8 cellular contexts compared by ENCODE assay signal in the genomic region with DNA sequence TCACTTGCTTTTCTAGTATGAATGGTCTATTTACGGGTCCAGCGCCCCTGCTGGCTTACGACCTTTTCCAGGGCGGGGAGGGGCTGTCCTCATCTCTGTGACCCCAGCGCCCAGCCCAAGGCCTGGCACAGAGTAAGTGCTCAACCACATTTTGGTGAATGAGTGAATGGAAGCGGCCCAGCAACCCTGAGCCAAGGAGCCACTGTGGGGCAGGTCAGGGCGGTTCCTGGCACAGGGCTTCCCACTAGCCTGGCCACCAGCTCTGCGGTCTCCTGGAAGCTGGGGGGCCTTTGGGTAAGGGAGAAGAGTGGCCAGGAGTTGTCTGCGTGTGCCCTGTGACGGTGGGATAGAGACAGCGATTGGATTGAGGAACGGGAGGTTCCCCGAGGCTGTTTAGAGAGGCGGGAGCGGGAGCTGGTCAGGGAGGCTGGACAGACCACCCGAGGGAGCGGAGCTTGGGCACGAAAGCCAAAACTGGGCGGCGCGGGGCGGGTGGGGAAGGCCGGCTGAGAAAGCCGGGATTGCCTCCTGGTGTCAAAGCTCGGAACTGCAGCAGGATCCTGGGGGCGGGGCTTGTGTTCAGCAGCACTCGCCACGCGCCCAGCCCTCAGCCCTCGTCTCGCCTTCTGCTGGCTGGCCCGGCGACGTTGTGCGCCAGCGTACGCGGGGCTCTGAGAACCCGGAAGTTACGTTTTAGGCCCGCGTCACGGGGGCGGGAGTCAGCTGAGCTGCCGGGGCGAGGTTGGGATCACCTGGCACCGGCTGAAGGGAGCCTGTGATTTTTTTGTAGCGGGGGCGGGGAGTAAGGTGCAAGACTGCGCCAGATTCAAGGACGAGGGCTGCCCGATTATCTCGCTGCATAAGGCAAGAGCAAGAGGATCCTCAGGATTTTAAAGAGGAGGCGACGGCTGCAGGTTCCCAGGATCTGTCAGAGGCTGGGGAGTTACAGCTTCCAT. TPM values are rescaled to one million over a fixed set of nuclear protein-coding genes. Genes with fewer than 3 reads are reported as not detected.
A peak's percentile ranks its signal among the peaks of the same experiment; 100 is the strongest.
DNase-seq lines count a peak whose midpoint lies in the region; ATAC-seq and TF ChIP-seq lines count a peak whose summit lies in the region.

A gene with protein sequence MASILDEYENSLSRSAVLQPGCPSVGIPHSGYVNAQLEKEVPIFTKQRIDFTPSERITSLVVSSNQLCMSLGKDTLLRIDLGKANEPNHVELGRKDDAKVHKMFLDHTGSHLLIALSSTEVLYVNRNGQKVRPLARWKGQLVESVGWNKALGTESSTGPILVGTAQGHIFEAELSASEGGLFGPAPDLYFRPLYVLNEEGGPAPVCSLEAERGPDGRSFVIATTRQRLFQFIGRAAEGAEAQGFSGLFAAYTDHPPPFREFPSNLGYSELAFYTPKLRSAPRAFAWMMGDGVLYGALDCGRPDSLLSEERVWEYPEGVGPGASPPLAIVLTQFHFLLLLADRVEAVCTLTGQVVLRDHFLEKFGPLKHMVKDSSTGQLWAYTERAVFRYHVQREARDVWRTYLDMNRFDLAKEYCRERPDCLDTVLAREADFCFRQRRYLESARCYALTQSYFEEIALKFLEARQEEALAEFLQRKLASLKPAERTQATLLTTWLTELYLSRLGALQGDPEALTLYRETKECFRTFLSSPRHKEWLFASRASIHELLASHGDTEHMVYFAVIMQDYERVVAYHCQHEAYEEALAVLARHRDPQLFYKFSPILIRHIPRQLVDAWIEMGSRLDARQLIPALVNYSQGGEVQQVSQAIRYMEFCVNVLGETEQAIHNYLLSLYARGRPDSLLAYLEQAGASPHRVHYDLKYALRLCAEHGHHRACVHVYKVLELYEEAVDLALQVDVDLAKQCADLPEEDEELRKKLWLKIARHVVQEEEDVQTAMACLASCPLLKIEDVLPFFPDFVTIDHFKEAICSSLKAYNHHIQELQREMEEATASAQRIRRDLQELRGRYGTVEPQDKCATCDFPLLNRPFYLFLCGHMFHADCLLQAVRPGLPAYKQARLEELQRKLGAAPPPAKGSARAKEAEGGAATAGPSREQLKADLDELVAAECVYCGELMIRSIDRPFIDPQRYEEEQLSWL (plus strand): TSS at position 718 of the 956 bp plus-strand sequence. CDS start 319 bp downstream, outside the sequence.

- H3K9me3 ChIP-seq in Loucy (ENCODE audit: insufficient read depth, low read depth, low read length), result no peaks in the 10 kb centered on the region

- H3K27ac Mint-ChIP-seq in nephron progenitor cell, result peak within 1 kb of the TSS; percentile 98
- H3K27ac Mint-ChIP-seq in stimulated activated naive CD8-positive, alpha-beta T cell treated with anti-CD3 and anti-CD28 coated beads, Interleukin-15, amount 100 ng/mL, for 72 hours, result peak within 1 kb of the TSS; percentile 99

- peak within 1 kb of the TSS; percentile 95 for H3K4me3 Mint-ChIP-seq in nephron progenitor cell
- H3K4me3 Mint-ChIP-seq in stimulated activated naive CD8-positive, alpha-beta T cell treated with anti-CD3 and anti-CD28 coated beads, Interleukin-15, amount 100 ng/mL, for 72 hours, result peak within 1 kb of the TSS; percentile 100

- peaks cover 42% of the 10 kb centered on the region for H3K79me2 ChIP-seq in Loucy (ENCODE audit: insufficient read depth, low read length)

- H3K4me2 ChIP-seq in Loucy (ENCODE audit: low read depth, low read length, poor library complexity, severe bottlenecking), result peak within 1 kb of the TSS; percentile 95

- peaks cover 31% of the 10 kb centered on the region for H3K36me3 Mint-ChIP-seq in nephron progenitor cell (ENCODE audit: low read depth)

- peak; percentile 99 for DNase-seq in G401 (ENCODE audit: low spot score)
- DNase-seq in H7, result peak; percentile 97
- DNase-seq in activated T-helper 9 cell treated with anti-CD3 and anti-CD28 coated beads, Interleukin-2, amount 50 U/mL, for 16 hours (ENCODE audit: low read depth), result peak; percentile 98
- DNase-seq in fibroblast of peridontal ligament (ENCODE audit: extremely low read depth), result peak; percentile 96
- peak; percentile 100 for DNase-seq in nephron progenitor cell
- peak; percentile 98 for DNase-seq in stimulated activated naive CD8-positive, alpha-beta T cell treated with anti-CD3 and anti-CD28 coated beads, Interleukin-15, amount 100 ng/mL, for 72 hours

- TF ChIP-seq CTCF in Loucy (conservative IDR thresholded peaks at IDR 0.05; ENCODE audit: low read length), result peak; percentile 70
- peak; percentile 91 for TF ChIP-seq CTCF in nephron progenitor cell (IDR thresholded peaks at IDR 0.05)

- in situ Hi-C loops in G401 (cut with HindIII; ENCODE audit: low sequenced_read_pairs), result no loop called here

- peak within 1 kb of the TSS; percentile 93 for H2AFZ ChIP-seq in Loucy (ENCODE audit: low read length)

- no peaks in the 10 kb centered on the region for H3F3A ChIP-seq in Loucy (ENCODE audit: low read depth)

- TF ChIP-seq POLR2A in Raji (IDR thresholded peaks at IDR 0.05; ENCODE audit: insufficient read depth, low read depth, low read length), result peak; percentile 62; the same call in 1 of the 2 replicates

- peaks cover 9% of the 10 kb centered on the region for H4K20me1 ChIP-seq in Loucy (ENCODE audit: insufficient read depth, low read length, poor library complexity, severe bottlenecking)

- H3K36me3 ChIP-seq in H7 (replicated peaks; ENCODE audit: control insufficient read depth, insufficient read depth, low read length) (peaks cover 8% of the 10 kb centered on the region), Loucy (ENCODE audit: insufficient read depth, low read length) (peaks cover 3% of the 10 kb centered on the region; the same call in 1 of the 2 replicates)

- H3K27me3 ChIP-seq in H7 (ENCODE audit: control insufficient read depth, insufficient read depth, low read length) (peaks cover 4% of the 10 kb centered on the region), Loucy (ENCODE audit: insufficient read depth, low read length, poor library complexity, severe bottlenecking) (no peaks in the 10 kb centered on the region)

- peak; percentile 99 for ATAC-seq in stimulated activated naive CD8-positive, alpha-beta T cell treated with anti-CD3 and anti-CD28 coated beads, Interleukin-15, amount 100 ng/mL, for 72 hours

- H3K4me3 ChIP-seq in H7 (ENCODE audit: insufficient read depth, low read depth, low read length) (peak within 1 kb of the TSS; percentile 82), Loucy (ENCODE audit: low read length, poor library complexity, severe bottlenecking) (peak within 1 kb of the TSS; percentile 95)

- H3K27me3 Mint-ChIP-seq in nephron progenitor cell (ENCODE audit: low read depth, poor library complexity), result peaks cover 23% of the 10 kb centered on the region
- H3K27me3 Mint-ChIP-seq in stimulated activated naive CD8-positive, alpha-beta T cell treated with anti-CD3 and anti-CD28 coated beads, Interleukin-15, amount 100 ng/mL, for 72 hours, result no peaks in the 10 kb centered on the region

- H3K9me2 ChIP-seq in Loucy (replicated peaks; ENCODE audit: low read depth, low read length), result no peaks in the 10 kb centered on the region

- peaks cover 20% of the 10 kb centered on the region for H3K4me1 Mint-ChIP-seq in nephron progenitor cell
- H3K4me1 Mint-ChIP-seq in stimulated activated naive CD8-positive, alpha-beta T cell treated with anti-CD3 and anti-CD28 coated beads, Interleukin-15, amount 100 ng/mL, for 72 hours, result peaks cover 61% of the 10 kb centered on the region

- H3K9ac ChIP-seq in Loucy (ENCODE audit: low read depth, low read length, poor library complexity, severe bottlenecking), result peak within 1 kb of the TSS; percentile 88

- peaks cover 11% of the 10 kb centered on the region for H3K4me1 ChIP-seq in Loucy (ENCODE audit: insufficient read depth, low read length, poor library complexity, severe bottlenecking)

- H3K9me3 Mint-ChIP-seq in nephron progenitor cell, result no peaks in the 10 kb centered on the region
- H3K9me3 Mint-ChIP-seq in stimulated activated naive CD8-positive, alpha-beta T cell treated with anti-CD3 and anti-CD28 coated beads, Interleukin-15, amount 100 ng/mL, for 72 hours, result no peaks in the 10 kb centered on the region

RNA-seq across cellular contexts. Expression of the gene that starts here (rescaled TPM):
- total RNA-seq in G401 (2014; rRNA removed; shearing (Covaris generic)), result 51.4 and 57.3 TPM in 2 replicates
- total RNA-seq in H7 (2014; rRNA removed; shearing (Covaris generic)), result 33.3 and 39.5 TPM in 2 replicates

Comparison
In these comparisons a context has a peak if more than half of its experiments do, and no peak if none do; other contexts are left out.
1. Peak in every context shown above with its lines: DNase-seq, ATAC-seq and H3K4me3 ChIP-seq.